9 cellular contexts compared by ENCODE assay signal in genomic region chr16:10039220-10040096, GRCh38.
DNase-seq lines count a peak whose midpoint lies in the region; ATAC-seq, FAIRE-seq and TF ChIP-seq lines count a peak whose summit lies in the region.
"Had no signal": no experiment of that assay in that cellular context is flagged by ENCODE, and none has a peak within 500 bp of the region (broad histone marks: within the 10 kb centered on the region; RNA-seq: fewer than 3 reads in every experiment).

No MANE protein-coding gene starts in this region.

- H3K36me3 ChIP-seq in SK-N-SH (replicated peaks in 1 of 2; ENCODE audit: control insufficient read depth in 1 of 2, insufficient read depth in 2 of 2, low read length in 1 of 2) (no peaks in the 10 kb centered on the region), GM12878 (ENCODE audit: control insufficient read depth in 2 of 2, insufficient read depth in 2 of 2, low read length in 1 of 2) (no peaks in the 10 kb centered on the region), tibial artery (no peaks in the 10 kb centered on the region)

- 9% methylated on average over 21 of the region's 28 CpGs for WGBS in SK-N-SH (ENCODE audit: low lambda C conversion rate)
- 29% methylated on average over 26 of the region's 28 CpGs for WGBS in GM12878 (ENCODE audit: insufficient coverage, insufficient replicate concordance, low lambda C conversion rate, missing lambda C conversion rate)

- TF ChIP-seq EP300 in SK-N-SH (IDR thresholded peaks at IDR 0.05; ENCODE audit: borderline replicate concordance in 1 of 2, low read depth in 1 of 2, low read length in 1 of 2) (no peak), GM12878 (IDR thresholded peaks at IDR 0.05; ENCODE audit: borderline replicate concordance in 1 of 2, control insufficient read depth in 1 of 2, low read depth in 2 of 2, low read length in 2 of 2) (no peak)

- no TSS peak for BruUV-seq in GM12878 (replicated peaks; lab: Mats Ljungman, UMichigan)

- H3K4me1 ChIP-seq in SK-N-SH (ENCODE audit: control insufficient read depth in 1 of 2, insufficient read depth in 2 of 2, low read depth in 1 of 2, low read length in 1 of 2) (no peaks in the 10 kb centered on the region; a peak in 1 of 4 replicates), GM12878 (ENCODE audit: control insufficient read depth, insufficient read depth, low read length) (no peaks in the 10 kb centered on the region), tibial artery (peaks cover 0 to 10% (median 5%) of the 10 kb centered on the region in 4 donors)

- no peaks in the 10 kb centered on the region for H3F3A ChIP-seq in SK-N-SH (replicated peaks; ENCODE audit: insufficient read depth)

- no peak overlapping the region for H3K27ac Mint-ChIP-seq in activated CD4-positive, alpha-beta T cell treated with anti-CD3 and anti-CD28 coated beads, Interleukin-2, amount 10 ng/mL, durations not matched to agents 7 days and 5 days
- H3K27ac Mint-ChIP-seq: CD4-positive, CD25-positive, alpha-beta regulatory T cell had no signal

- SMC1A ChIA-PET in GM12878 (lab: Charles Lee; ENCODE audit: uncharacterized antibody, unreplicated experiment), result interaction anchor here (1.3 to 2.1 kb wide), 3 partner anchors 8 to 391 kb away, joined by 3 to 13 read pairs (median 3); no protein-coding TSS in a partner anchor

- intact Hi-C loops in GM12878 (cut with micrococcal nuclease; ENCODE audit: unreplicated experiment), result loop anchor here (5.0 to 10.0 kb wide), 2 partner anchors 83 to 215 kb away; no protein-coding TSS in a partner anchor
- intact Hi-C loops in tibial artery (cut with DNase I; ENCODE audit: low total_unique reads), result no loop called here

- no peaks in the 10 kb centered on the region for H4K20me1 ChIP-seq in SK-N-SH (ENCODE audit: insufficient read depth)
- no peaks in the 10 kb centered on the region for H4K20me1 ChIP-seq in GM12878 (ENCODE audit: control insufficient read depth, insufficient read depth)

- DNase-seq in SK-N-SH, result peak; percentile 77
- no peak for DNase-seq in GM12878 (ENCODE audit: low read depth, low spot score)
- DNase-seq in inferior parietal cortex (ENCODE audit: extremely low spot score), result peak; percentile 72
- no peak for DNase-seq in tibial artery
- no peak for DNase-seq in NCI-H1417 treated with DMSO at 0.1 percent for 48 hours (lab: John Stamatoyannopoulos, UW)
- DNase-seq in activated CD4-positive, alpha-beta T cell treated with anti-CD3 and anti-CD28 coated beads, Interleukin-2, amount 10 ng/mL, durations not matched to agents 7 days and 5 days, result no peak

- ATAC-seq in SK-N-SH treated with all-trans-retinoic acid at 6 μM for 48 hours (no peak; the same call in 2 of the 3 replicates), GM12878 (peak; percentile 73), HG03442 (IDR thresholded peaks at IDR 0.05; ENCODE audit: unreplicated experiment) (no peak)

- no peak for TF ChIP-seq POLR2A in GM12878 (IDR thresholded peaks at IDR 0.05; ENCODE audit: low read depth, low read length)

- CTCF ChIA-PET in SK-N-SH (lab: Yijun Ruan, JAX) (interaction anchor here (0.7 to 1.5 kb wide), 5 partner anchors 11 to 264 kb away, joined by 3 to 5 read pairs (median 4); no protein-coding TSS in a partner anchor), GM12878 (lab: Yijun Ruan, JAX) (interaction anchor here (0.7 to 1.5 kb wide), 6 partner anchors 92 to 391 kb away, joined by 3 to 5 read pairs (median 4); no protein-coding TSS in a partner anchor)
- CTCF ChIA-PET in activated CD4-positive, alpha-beta T cell treated with anti-CD3 and anti-CD28 coated beads, Interleukin-2, amount 10 ng/mL, durations not matched to agents 7 days and 5 days (lab: Charles Lee), result no interaction called here

- H3K79me2 ChIP-seq in SK-N-SH (ENCODE audit: insufficient read depth) (no peaks in the 10 kb centered on the region), GM12878 (ENCODE audit: control insufficient read depth, insufficient read depth, low read length) (no peaks in the 10 kb centered on the region)

- H3K9ac ChIP-seq in SK-N-SH, result no peak overlapping the region
- H3K9ac ChIP-seq in GM12878 (ENCODE audit: control insufficient read depth, insufficient read depth, low read length), result no peak overlapping the region; the same call in 1 of the 2 replicates

- in situ Hi-C loops in GM12878 (cut with MboI), result no loop called here

- H3K9me3 Mint-ChIP-seq in activated CD4-positive, alpha-beta T cell treated with anti-CD3 and anti-CD28 coated beads, Interleukin-2, amount 10 ng/mL, durations not matched to agents 7 days and 5 days, result no peaks in the 10 kb centered on the region

- H3K4me3 Mint-ChIP-seq in activated CD4-positive, alpha-beta T cell treated with anti-CD3 and anti-CD28 coated beads, Interleukin-2, amount 10 ng/mL, durations not matched to agents 7 days and 5 days, result no peak overlapping the region

- TF ChIP-seq CTCF in SK-N-SH (IDR thresholded peaks at IDR 0.05) (no peak), GM12878 (IDR thresholded peaks at IDR 0.05 in 2 of 3, conservative IDR thresholded peaks at IDR 0.05 in 1 of 3; ENCODE audit: control insufficient read depth in 2 of 3, extremely low read depth in 1 of 3, insufficient read depth in 1 of 3, low read depth in 3 of 3, low read length in 3 of 3) (peak; percentile 20 to 51 (median 32); a peak in 4 of 6 replicates), tibial artery (IDR thresholded peaks at IDR 0.05) (peak; percentile 14 to 29)

- no peaks in the 10 kb centered on the region for H3K36me3 Mint-ChIP-seq in activated CD4-positive, alpha-beta T cell treated with anti-CD3 and anti-CD28 coated beads, Interleukin-2, amount 10 ng/mL, durations not matched to agents 7 days and 5 days (ENCODE audit: low read depth)
- H3K36me3 Mint-ChIP-seq: CD4-positive, CD25-positive, alpha-beta regulatory T cell had no signal

- POLR2A ChIA-PET in SK-N-SH (lab: Yijun Ruan, JAX) (no interaction called here), GM12878 (lab: Charles Lee) (no interaction called here)
- POLR2A ChIA-PET in activated CD4-positive, alpha-beta T cell treated with anti-CD3 and anti-CD28 coated beads, Interleukin-2, amount 10 ng/mL, durations not matched to agents 7 days and 5 days (lab: Charles Lee), result no interaction called here

- H2AFZ ChIP-seq in SK-N-SH (ENCODE audit: low read depth) (no peak overlapping the region), GM12878 (ENCODE audit: control insufficient read depth, low read depth, low read length) (peak overlapping the region; percentile 63)

- H3K4me2 ChIP-seq in SK-N-SH (no peak overlapping the region), GM12878 (ENCODE audit: control insufficient read depth, insufficient read depth) (peak overlapping the region; percentile 84)

- H3K27me3 ChIP-seq in SK-N-SH (ENCODE audit: insufficient read depth) (no peaks in the 10 kb centered on the region), GM12878 (replicated peaks in 1 of 2; ENCODE audit: control insufficient read depth in 2 of 2, insufficient read depth in 2 of 2, low read length in 1 of 2) (no peaks in the 10 kb centered on the region), tibial artery (no peaks in the 10 kb centered on the region)

- TF ChIP-seq RAD21 in SK-N-SH (IDR thresholded peaks at IDR 0.05; ENCODE audit: low read length) (peak; percentile 53), GM12878 (IDR thresholded peaks at IDR 0.05; ENCODE audit: insufficient read depth, low read depth, low read length) (peak; percentile 54)

- no peaks in the 10 kb centered on the region for H3K9me2 ChIP-seq in SK-N-SH

- peak overlapping the region in 1 of 2 experiments; percentile 17; a peak in 2 of 4 replicates for H3K27ac ChIP-seq in SK-N-SH (ENCODE audit: low read depth in 2 of 2, low read length in 1 of 2)
- no peak overlapping the region for H3K27ac ChIP-seq in GM12878 (ENCODE audit: control insufficient read depth, insufficient read depth)
- H3K27ac ChIP-seq in tibial artery, result no peak overlapping the region

- FAIRE-seq in GM12878 (lab: Jason Lieb, UNC), result no peak

- H3K27me3 Mint-ChIP-seq in activated CD4-positive, alpha-beta T cell treated with anti-CD3 and anti-CD28 coated beads, Interleukin-2, amount 10 ng/mL, durations not matched to agents 7 days and 5 days, result no peaks in the 10 kb centered on the region

- H3K4me3 ChIP-seq in SK-N-SH (ENCODE audit: low read depth in 2 of 2, low read length in 1 of 2) (peak overlapping the region in 1 of 2 experiments; percentile 19; a peak in 1 of 4 replicates), GM12878 (peak overlapping the region; percentile 60), tibial artery (peak overlapping the region; percentile 9 to 34)

- peaks cover 2% of the 10 kb centered on the region for H3K4me1 Mint-ChIP-seq in activated CD4-positive, alpha-beta T cell treated with anti-CD3 and anti-CD28 coated beads, Interleukin-2, amount 10 ng/mL, durations not matched to agents 7 days and 5 days

- no peaks in the 10 kb centered on the region for H3K9me3 ChIP-seq in SK-N-SH
- H3K9me3 ChIP-seq in GM12878 (replicated peaks; ENCODE audit: control insufficient read depth, insufficient read depth, low read length), result no peaks in the 10 kb centered on the region
- no peaks in the 10 kb centered on the region for H3K9me3 ChIP-seq in tibial artery

- RAD21 ChIA-PET in GM12878 (lab: Charles Lee; ENCODE audit: unreplicated experiment), result interaction anchor here (0.7 to 1.7 kb wide), 8 partner anchors 63 to 541 kb away, joined by 3 to 10 read pairs (median 4); no protein-coding TSS in a partner anchor

TF ChIP-seq in SK-N-SH, 30 proteins besides CTCF, POLR2A, EP300 and RAD21:
- no peak for TF ChIP-seq TCF12 (IDR thresholded peaks at IDR 0.05)
- TF ChIP-seq FOXM1 (IDR thresholded peaks at IDR 0.05; ENCODE audit: low read depth), result no peak
- TF ChIP-seq JUND (IDR thresholded peaks at IDR 0.05), result no peak

TF ChIP-seq in GM12878, 131 proteins besides CTCF, POLR2A, EP300 and RAD21:
- TF ChIP-seq NR2C2 (IDR thresholded peaks at IDR 0.05; ENCODE audit: borderline replicate concordance, control insufficient read depth, insufficient read length, low read depth) (no peak), SRF (IDR thresholded peaks at IDR 0.05; ENCODE audit: low read depth in 2 of 2, low read length in 2 of 2) (no peak), SMC3 (IDR thresholded peaks at IDR 0.05; ENCODE audit: borderline replicate concordance, low read length) (peak; percentile 23; the same call in 1 of the 2 replicates), CHD1 (IDR thresholded peaks at IDR 0.05; ENCODE audit: low read depth, low read length) (no peak), PML (IDR thresholded peaks at IDR 0.05; ENCODE audit: low read length) (no peak), MEF2B (IDR thresholded peaks at IDR 0.05; ENCODE audit: partially characterized antibody, poor library complexity, severe bottlenecking) (peak; percentile 78), ZNF274 (IDR thresholded peaks at IDR 0.05; ENCODE audit: insufficient read depth, insufficient read length) (no peak)

Comparison
In these comparisons a context has a peak if more than half of its experiments do, and no peak if none do; other contexts are left out.
1. DNase-seq: peak in SK-N-SH (single experiment) and inferior parietal cortex (single experiment); none in GM12878 (single experiment), tibial artery (0 of 2), NCI-H1417 treated with DMSO at 0.1 percent for 48 hours (single experiment) and activated CD4-positive, alpha-beta T cell treated with anti-CD3 and anti-CD28 coated beads, Interleukin-2, amount 10 ng/mL, durations not matched to agents 7 days and 5 days (single experiment).
2. Of the 26 proteins assayed by ChIP-seq in both GM12878 and SK-N-SH: peak only in GM12878: CTCF and SMC3; only in SK-N-SH: none; in both: RAD21; in neither: 23.